12 cellular contexts compared by ENCODE assay signal in genomic region chr3:186997061-186998054, GRCh38.
DNase-seq lines count a peak whose midpoint lies in the region; ATAC-seq and TF ChIP-seq lines count a peak whose summit lies in the region.
"Had no signal": no experiment of that assay in that cellular context is flagged by ENCODE, and none has a peak within 500 bp of the region (broad histone marks: within the 10 kb centered on the region; RNA-seq: fewer than 3 reads in every experiment).

No MANE protein-coding gene starts in this region.

- no peaks in the 10 kb centered on the region for H3K9me2 ChIP-seq in OCI-LY7 (ENCODE audit: insufficient read depth, low read length)

- no peak overlapping the region for H2AFZ ChIP-seq in OCI-LY7 (ENCODE audit: low read length)

- H3K4me1 ChIP-seq in right atrium auricular region: peaks cover 0 to 36% of the 10 kb centered on the region in 2 donors
- peaks cover 75% of the 10 kb centered on the region for H3K4me1 ChIP-seq in OCI-LY7 (ENCODE audit: insufficient read depth, low read length, poor library complexity, severe bottlenecking)
- peaks cover 0 to 50% (median 5%) of the 10 kb centered on the region in 4 donors for H3K4me1 ChIP-seq in tibial artery

- no peaks in the 10 kb centered on the region for H3K9me3 Mint-ChIP-seq in endothelial cell (ENCODE audit: unreplicated experiment)
- H3K9me3 Mint-ChIP-seq: neural crest cell; T-helper 2 cell treated with Interferon-gamma antibody and Interleukin-4, amounts not matched to agents 5 μg/mL and 100 μg/mL, for 36 hours had no signal

- H3K4me1 Mint-ChIP-seq in endothelial cell (ENCODE audit: unreplicated experiment): peaks cover 28% of the 10 kb centered on the region

- H3K27ac ChIP-seq in right atrium auricular region: no peak overlapping the region
- H3K27ac ChIP-seq in OCI-LY7 (ENCODE audit: low read depth, low read length, poor library complexity, severe bottlenecking): peak overlapping the region; percentile 98
- H3K27ac ChIP-seq in tibial artery: peak overlapping the region; percentile 33 to 47

- H3K36me3 Mint-ChIP-seq in endothelial cell (ENCODE audit: low read depth, unreplicated experiment): peaks cover 3% of the 10 kb centered on the region

- H3K9me3 ChIP-seq in right atrium auricular region: no peaks in the 10 kb centered on the region
- H3K9me3 ChIP-seq in OCI-LY7 (ENCODE audit: low read length): no peaks in the 10 kb centered on the region; the same call in 1 of the 2 replicates
- no peaks in the 10 kb centered on the region for H3K9me3 ChIP-seq in tibial artery

- H3K36me3 ChIP-seq in right atrium auricular region: no peaks in the 10 kb centered on the region
- H3K36me3 ChIP-seq in OCI-LY7 (ENCODE audit: insufficient read depth, low read length): peaks cover 24% of the 10 kb centered on the region
- peaks cover 0 to 4% (median 0%) of the 10 kb centered on the region in 3 donors for H3K36me3 ChIP-seq in tibial artery

- CTCF ChIA-PET in OCI-LY7 (lab: Charles Lee; ENCODE audit: unreplicated experiment): interaction anchor here (1.0 to 1.2 kb wide), 2 partner anchors 19 to 22 kb away, joined by 3 to 4 read pairs; no protein-coding TSS in a partner anchor

- H3K27ac Mint-ChIP-seq in endothelial cell (ENCODE audit: unreplicated experiment): peak overlapping the region; percentile 49

- H3K79me2 ChIP-seq in OCI-LY7 (ENCODE audit: insufficient read depth, low read depth, low read length): peaks cover 90% of the 10 kb centered on the region

- H3K4me3 ChIP-seq in right atrium auricular region: no peak overlapping the region
- peak overlapping the region; percentile 77 for H3K4me3 ChIP-seq in OCI-LY7 (ENCODE audit: low read depth, low read length, poor library complexity, severe bottlenecking)
- H3K4me3 ChIP-seq in tibial artery: no peak overlapping the region
- H3K4me3 ChIP-seq: smooth muscle cell had no signal

- ATAC-seq in Right ventricle myocardium superior (ENCODE audit: poor library complexity) (peak; percentile 19), GM19467 (IDR thresholded peaks at IDR 0.05; ENCODE audit: unreplicated experiment) (no peak), GM21529 (IDR thresholded peaks at IDR 0.05; ENCODE audit: unreplicated experiment) (no peak)

- H3K4me3 Mint-ChIP-seq in endothelial cell (ENCODE audit: unreplicated experiment): no peak overlapping the region
- H3K4me3 Mint-ChIP-seq: neural crest cell; T-helper 2 cell treated with Interferon-gamma antibody and Interleukin-4, amounts not matched to agents 5 μg/mL and 100 μg/mL, for 36 hours had no signal

- intact Hi-C loops in Right ventricle myocardium superior (cut with DNase I): no loop called here
- intact Hi-C loops in OCI-LY7 (cut with micrococcal nuclease; ENCODE audit: unreplicated experiment): loop anchor here (1.0 to 5.0 kb wide), 7 partner anchors 29 to 970 kb away; partner anchors contain the start of gene ST6GAL1
- intact Hi-C loops in tibial artery (cut with DNase I; ENCODE audit: low total_unique reads): no loop called here

- no peaks in the 10 kb centered on the region for H3K27me3 ChIP-seq in right atrium auricular region
- H3K27me3 ChIP-seq in tibial artery: no peaks in the 10 kb centered on the region

- H3K4me2 ChIP-seq in OCI-LY7 (ENCODE audit: low read length): peak overlapping the region; percentile 82
- H3K4me2 ChIP-seq: smooth muscle cell had no signal

- no peaks in the 10 kb centered on the region for H4K20me1 ChIP-seq in OCI-LY7 (ENCODE audit: insufficient read depth, low read length)

- peaks cover 2% of the 10 kb centered on the region for H3K27me3 Mint-ChIP-seq in endothelial cell (ENCODE audit: unreplicated experiment)

- no peak for DNase-seq in Right ventricle myocardium superior
- no peak for DNase-seq in right atrium auricular region (ENCODE audit: low spot score)
- DNase-seq in OCI-LY7 (ENCODE audit: low spot score): peak; percentile 73
- no peak for DNase-seq in endothelial cell (ENCODE audit: low spot score)
- no peak for DNase-seq in tibial artery
- no peak for DNase-seq in AG08396 (ENCODE audit: low spot score)
- DNase-seq: NCI-H1436 treated with DMSO at 0.1 percent for 48 hours had no signal

- TF ChIP-seq CTCF in right atrium auricular region (IDR thresholded peaks at IDR 0.05) (no peak), OCI-LY7 (conservative IDR thresholded peaks at IDR 0.05; ENCODE audit: low read length) (no peak), endothelial cell (IDR thresholded peaks at IDR 0.05; ENCODE audit: unreplicated experiment) (no peak), tibial artery (IDR thresholded peaks at IDR 0.05) (no peak)

- POLR2A ChIA-PET in OCI-LY7 (lab: Charles Lee): interaction anchor here (0.6 to 7.5 kb wide), 28 partner anchors 8 to 1649 kb away, joined by 3 to 106 read pairs (median 8); no protein-coding TSS in a partner anchor

- BruUV-seq in OCI-LY7 (replicated peaks; lab: Mats Ljungman, UMichigan): no TSS peak

Comparison
In these comparisons a context has a peak if more than half of its experiments do, and no peak if none do; other contexts are left out.
1. H3K27ac ChIP-seq: peak in OCI-LY7 (single experiment) and tibial artery (2 of 2); none in right atrium auricular region (0 of 2).